ENCODE assay signal across 22 cellular contexts in the genomic region with DNA sequence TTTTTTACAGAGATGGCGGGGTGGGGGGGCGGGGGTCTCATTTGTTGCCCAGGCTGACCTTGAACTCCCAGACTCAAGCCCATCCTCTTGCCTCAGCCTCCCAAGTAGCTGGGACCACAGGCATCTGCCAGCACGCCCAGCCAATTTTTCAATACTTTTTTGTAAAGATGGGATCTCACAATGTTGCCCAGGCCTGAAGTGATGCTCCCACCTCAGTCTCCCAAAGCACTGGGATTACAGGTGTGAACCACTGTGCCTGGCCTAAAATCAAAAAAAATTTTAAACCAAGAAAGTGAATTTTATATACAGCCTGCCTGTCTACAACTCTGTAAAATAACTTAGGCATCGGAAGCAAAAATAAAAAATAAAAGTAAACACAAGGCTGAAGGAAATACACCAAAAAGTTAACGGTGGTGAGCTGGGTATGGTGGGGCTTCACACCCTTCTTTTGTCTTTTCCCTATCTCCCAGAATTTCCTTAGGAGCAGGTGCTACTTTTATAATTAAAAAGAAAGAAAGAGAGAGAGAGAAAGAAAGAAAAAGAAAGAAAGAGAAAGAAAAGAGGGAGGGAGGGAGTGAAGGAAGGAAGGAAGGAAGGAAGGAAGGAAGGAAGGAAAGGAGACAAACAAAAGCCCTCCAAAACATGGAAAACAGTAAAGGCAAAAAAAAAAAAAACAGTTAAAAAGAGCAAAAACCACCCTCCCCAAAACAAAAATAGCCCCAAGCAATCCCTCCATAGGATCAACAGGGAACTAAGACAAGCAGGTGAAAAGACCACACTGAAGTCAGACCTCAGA. TPM values are rescaled to one million over a fixed set of nuclear protein-coding genes. Genes with fewer than 3 reads are reported as not detected.
DNase-seq lines count a peak whose midpoint lies in the region; ATAC-seq, FAIRE-seq and TF ChIP-seq lines count a peak whose summit lies in the region.
"Had no signal": no experiment of that assay in that cellular context is flagged by ENCODE, and none has a peak within 500 bp of the region (broad histone marks: within the 10 kb centered on the region; RNA-seq: fewer than 3 reads in every experiment).

No MANE protein-coding gene starts in this region.

- TF ChIP-seq CTCF in coronary artery (IDR thresholded peaks at IDR 0.05) (no peak), ovary (IDR thresholded peaks at IDR 0.05) (no peak), A673 (conservative IDR thresholded peaks at IDR 0.05; ENCODE audit: low read depth, low read length) (no peak)

- POLR2A ChIA-PET in A673 (lab: Charles Lee; ENCODE audit: low non-redundant PET) = no interaction called here

- H3K27me3 ChIP-seq in ovary (no peaks in the 10 kb centered on the region), A673 (replicated peaks; ENCODE audit: insufficient read depth, low read depth, low read length, poor library complexity) (no peaks in the 10 kb centered on the region)
- H3K27me3 ChIP-seq: SJCRH30 had no signal

- ATAC-seq in Right ventricle myocardium inferior (no peak), left cardiac atrium (no peak)
- ATAC-seq: Panc1 had no signal

- CTCF ChIA-PET in A673 (lab: Charles Lee) = no interaction called here

- WGBS in ovary, 3 donors = 87 to 91% (median 90%) methylated on average over 5 of the region's 5 CpGs

- TF ChIP-seq EP300 in ovary (IDR thresholded peaks at IDR 0.05) = no peak

- H3K4me3 ChIP-seq in coronary artery = no peak overlapping the region
- no peak overlapping the region for H3K4me3 ChIP-seq in ovary
- H3K4me3 ChIP-seq in A673 (ENCODE audit: low read depth, low read length, poor library complexity, severe bottlenecking) = no peak overlapping the region
- H3K4me3 ChIP-seq: SJCRH30 had no signal

- H3K9me3 ChIP-seq in ovary (no peaks in the 10 kb centered on the region), A673 (ENCODE audit: low read depth, low read length, poor library complexity, severe bottlenecking) (no peaks in the 10 kb centered on the region)
- H3K9me3 ChIP-seq: SJCRH30 had no signal

- H3K4me1 ChIP-seq in ovary (ENCODE audit: insufficient read depth) (peaks cover 38% of the 10 kb centered on the region), A673 (ENCODE audit: insufficient read depth, low read length, poor library complexity, severe bottlenecking) (peaks cover 33% of the 10 kb centered on the region)

- TF ChIP-seq POLR2A in ovary (IDR thresholded peaks at IDR 0.05) (no peak), GM12891 (IDR thresholded peaks at IDR 0.05; ENCODE audit: low read depth, low read length) (no peak)

- no peaks in the 10 kb centered on the region for H3K36me3 ChIP-seq in ovary
- no peaks in the 10 kb centered on the region for H3K36me3 ChIP-seq in A673 (ENCODE audit: insufficient read depth, low read length, poor library complexity, severe bottlenecking)
- H3K36me3 ChIP-seq: SJCRH30 had no signal

- intact Hi-C loops in Right ventricle myocardium inferior (cut with DNase I) (no loop called here), left cardiac atrium (cut with DNase I) (loop anchor here in 1 of 2 donors (10.0 kb wide), 1 partner anchor 239 kb away; no protein-coding TSS in a partner anchor), ovary (cut with DNase I) (no loop called here), A673 (cut with micrococcal nuclease; ENCODE audit: unreplicated experiment) (no loop called here)

- no TSS peak for BruUV-seq in A673 (replicated peaks; lab: Mats Ljungman, UMichigan)

- no peak for FAIRE-seq in GM12891 (lab: Jason Lieb, UNC)
- FAIRE-seq: A204.1, H54 had no signal

- DNase-seq in Right ventricle myocardium inferior (ENCODE audit: missing footprints) = peak; percentile 7
- no peak for DNase-seq in left cardiac atrium
- DNase-seq in coronary artery (ENCODE audit: low spot score) = peak; percentile 31
- DNase-seq in ovary = peak in 4 of 5 donors; percentile 5 to 16 (median 8)
- DNase-seq in hypothalamus (lab: John Stamatoyannopoulos, UW) = no peak
- no peak for DNase-seq in A673 (ENCODE audit: low spot score)
- no peak for DNase-seq in GM12891 (ENCODE audit: insufficient read length, low spot score)
- DNase-seq: CD4-positive, CD25-positive, alpha-beta regulatory T cell; DMS79; HFFc6; NCI-H1105 treated with DMSO at 0.1 percent for 48 hours; NCI-H1694; NCI-H2081; NCI-H2171 treated with DMSO at 0.1 percent for 48 hours; NCI-H524 treated with DMSO at 0.1 percent for 48 hours; NCI-H82; SJCRH30 had no signal

- no peak overlapping the region for H3K27ac ChIP-seq in coronary artery
- H3K27ac ChIP-seq in ovary = peak overlapping the region in 1 of 2 donors; percentile 26
- no peak overlapping the region for H3K27ac ChIP-seq in A673 (ENCODE audit: low read depth, low read length, poor library complexity, severe bottlenecking)
- H3K27ac ChIP-seq: HL-60, KMS-11, SJCRH30 had no signal

TF ChIP-seq in GM12891, 5 proteins besides CTCF, POLR2A, EP300 and RAD21:
- TF ChIP-seq SPI1 (IDR thresholded peaks at IDR 0.05; ENCODE audit: low read depth, low read length) (no peak), POU2F2 (IDR thresholded peaks at IDR 0.05; ENCODE audit: low read depth, low read length) (no peak), PAX5 (IDR thresholded peaks at IDR 0.05; ENCODE audit: insufficient read depth, low read length, severe bottlenecking) (no peak), TAF1 (IDR thresholded peaks at IDR 0.05; ENCODE audit: low read depth, low read length) (no peak), POLR2AphosphoS5 (IDR thresholded peaks at IDR 0.05; ENCODE audit: low read depth, low read length) (no peak)

RNA-seq across cellular contexts. Expression of a gene that starts 51.4 kb away (rescaled TPM):
- total RNA-seq in Right ventricle myocardium inferior = 16.3 TPM
- 10 to 100 TPM; 29.9 to 30.9 TPM for total RNA-seq in left cardiac atrium
- 10 to 100 TPM in 6 of 7 donors, 1 to 10 TPM in 1; 9.3 to 40.5 (median 29.3) TPM for total RNA-seq in ovary
- 10 to 100 TPM in 1 of 2 donors, 1 to 10 TPM in 1; 9.9 to 11.9 TPM for polyA plus RNA-seq in ovary
- total RNA-seq in A673 (2021) = 49.1 and 54.7 TPM in 2 replicates
- 0.21 TPM for polyA plus RNA-seq in GM12891 (2012; ENCODE audit: low read depth, missing spikeins)

RNA-seq across cellular contexts. Expression of a gene that starts 52.2 kb away (rescaled TPM):
- 5.4 TPM for total RNA-seq in Right ventricle myocardium inferior
- total RNA-seq in left cardiac atrium = 1 to 10 TPM; 5.9 to 9.8 TPM
- total RNA-seq in ovary = 10 to 100 TPM in 1 of 7 donors, 1 to 10 TPM in 6; 3.7 to 27.8 (median 6.0) TPM
- polyA plus RNA-seq in ovary = 1 to 10 TPM; 1.5 to 6.3 TPM
- total RNA-seq in A673 (2021) = 3.5 and 6.4 TPM in 2 replicates
- polyA plus RNA-seq in GM12891 (2012; ENCODE audit: low read depth, missing spikeins) = 0.14 TPM
- polyA plus RNA-seq: CD4-positive, CD25-positive, alpha-beta regulatory T cell had no signal

Comparison
In these comparisons a context has a peak if more than half of its experiments do, and no peak if none do; other contexts are left out.
1. DNase-seq: peak in Right ventricle myocardium inferior (single experiment), coronary artery (single experiment) and ovary (4 of 5); none in left cardiac atrium (single experiment), hypothalamus (0 of 51), A673 (single experiment) and GM12891 (single experiment).